15 cellular contexts compared by ENCODE assay signal in genomic region chr9:136239963-136240330, GRCh38. TPM values are rescaled to one million over a fixed set of nuclear protein-coding genes. Genes with fewer than 3 reads are reported as not detected.
DNase-seq lines count a peak whose midpoint lies in the region; ATAC-seq lines count a peak whose summit lies in the region.
"Had no signal": no experiment of that assay in that cellular context is flagged by ENCODE, and none has a peak within 500 bp of the region (broad histone marks: within the 10 kb centered on the region; RNA-seq: fewer than 3 reads in every experiment).

No MANE protein-coding gene starts in this region.

- H3K4me1 Mint-ChIP-seq in dendritic cell treated with granulocyte-macrophage colony-stimulating factor and Interleukin-4, amounts not matched to agents 40 ng/mL and 50 ng/mL, for 4 days (ENCODE audit: low read depth) = peaks cover 67% of the 10 kb centered on the region
- H3K4me1 Mint-ChIP-seq in stimulated activated memory B cell treated with anti-CD40 and anti-IgM and Interleukin-4, amounts not matched to agents 10 μg/mL and 1 μg/mL and 100 μg/mL, for 72 hours = peaks cover 81% of the 10 kb centered on the region
- H3K4me1 Mint-ChIP-seq in activated T-cell treated with anti-CD3 and anti-CD28 coated beads, Interleukin-2, amount 50 U/mL, for 24 hours (ENCODE audit: low read depth) = peaks cover 60% of the 10 kb centered on the region

- peak; percentile 90 for ATAC-seq in stimulated activated memory B cell treated with anti-CD40 and anti-IgM and Interleukin-4, amounts not matched to agents 10 μg/mL and 1 μg/mL and 100 μg/mL, for 72 hours
- ATAC-seq: A549 had no signal

- DNase-seq in NCI-H1436 (lab: John Stamatoyannopoulos, UW) = peak; percentile 36
- no peak for DNase-seq in NCI-H1436 treated with DMSO at 0.1 percent for 48 hours (lab: John Stamatoyannopoulos, UW)
- DNase-seq in NCI-H2107 (lab: John Stamatoyannopoulos, UW) = peak; percentile 92
- no peak for DNase-seq in activated T-cell treated with anti-CD3 and anti-CD28 coated beads, Interleukin-2, amount 50 U/mL, for 24 hours
- DNase-seq in effector CD4-positive, alpha-beta T cell = no peak
- no peak for DNase-seq in HT-29 (ENCODE audit: low spot score)
- DNase-seq: activated CD4-positive, alpha-beta T cell treated with anti-CD3 and anti-CD28 coated beads, Interleukin-2, amount 50 U/mL, for 1 hour; activated effector memory CD4-positive, alpha-beta T cell treated with anti-CD3 and anti-CD28 coated beads, Interleukin-2, amount 50 U/mL, for 16 hours; OCI-M1 had no signal

- peak overlapping the region; percentile 78 for H3K27ac Mint-ChIP-seq in dendritic cell treated with granulocyte-macrophage colony-stimulating factor and Interleukin-4, amounts not matched to agents 40 ng/mL and 50 ng/mL, for 4 days
- peak overlapping the region; percentile 73 for H3K27ac Mint-ChIP-seq in stimulated activated memory B cell treated with anti-CD40 and anti-IgM and Interleukin-4, amounts not matched to agents 10 μg/mL and 1 μg/mL and 100 μg/mL, for 72 hours
- H3K27ac Mint-ChIP-seq in activated T-cell treated with anti-CD3 and anti-CD28 coated beads, Interleukin-2, amount 50 U/mL, for 24 hours = no peak overlapping the region
- H3K27ac Mint-ChIP-seq: T-helper 1 cell treated with Interleukin-12 subunit alpha and Interleukin-12 subunit beta and Interleukin-4 antibody, amounts not matched to agents 30 μg/mL and 1 μg/mL, for 36 hours had no signal

- peaks cover 22% of the 10 kb centered on the region for H3K36me3 Mint-ChIP-seq in dendritic cell treated with granulocyte-macrophage colony-stimulating factor and Interleukin-4, amounts not matched to agents 40 ng/mL and 50 ng/mL, for 4 days (ENCODE audit: low read depth)
- peaks cover 46% of the 10 kb centered on the region for H3K36me3 Mint-ChIP-seq in stimulated activated memory B cell treated with anti-CD40 and anti-IgM and Interleukin-4, amounts not matched to agents 10 μg/mL and 1 μg/mL and 100 μg/mL, for 72 hours
- peaks cover 82% of the 10 kb centered on the region for H3K36me3 Mint-ChIP-seq in activated T-cell treated with anti-CD3 and anti-CD28 coated beads, Interleukin-2, amount 50 U/mL, for 24 hours (ENCODE audit: low read depth)

- H3K27me3 Mint-ChIP-seq in dendritic cell treated with granulocyte-macrophage colony-stimulating factor and Interleukin-4, amounts not matched to agents 40 ng/mL and 50 ng/mL, for 4 days = peaks cover 1% of the 10 kb centered on the region
- no peaks in the 10 kb centered on the region for H3K27me3 Mint-ChIP-seq in stimulated activated memory B cell treated with anti-CD40 and anti-IgM and Interleukin-4, amounts not matched to agents 10 μg/mL and 1 μg/mL and 100 μg/mL, for 72 hours
- no peaks in the 10 kb centered on the region for H3K27me3 Mint-ChIP-seq in activated T-cell treated with anti-CD3 and anti-CD28 coated beads, Interleukin-2, amount 50 U/mL, for 24 hours

- H3K9me3 Mint-ChIP-seq in dendritic cell treated with granulocyte-macrophage colony-stimulating factor and Interleukin-4, amounts not matched to agents 40 ng/mL and 50 ng/mL, for 4 days = no peaks in the 10 kb centered on the region
- no peaks in the 10 kb centered on the region for H3K9me3 Mint-ChIP-seq in stimulated activated memory B cell treated with anti-CD40 and anti-IgM and Interleukin-4, amounts not matched to agents 10 μg/mL and 1 μg/mL and 100 μg/mL, for 72 hours
- H3K9me3 Mint-ChIP-seq in activated T-cell treated with anti-CD3 and anti-CD28 coated beads, Interleukin-2, amount 50 U/mL, for 24 hours = no peaks in the 10 kb centered on the region
- H3K9me3 Mint-ChIP-seq: T-helper 1 cell treated with Interleukin-12 subunit alpha and Interleukin-12 subunit beta and Interleukin-4 antibody, amounts not matched to agents 30 μg/mL and 1 μg/mL, for 36 hours had no signal

- H3K4me3 Mint-ChIP-seq in dendritic cell treated with granulocyte-macrophage colony-stimulating factor and Interleukin-4, amounts not matched to agents 40 ng/mL and 50 ng/mL, for 4 days = no peak overlapping the region
- peak overlapping the region; percentile 65 for H3K4me3 Mint-ChIP-seq in stimulated activated memory B cell treated with anti-CD40 and anti-IgM and Interleukin-4, amounts not matched to agents 10 μg/mL and 1 μg/mL and 100 μg/mL, for 72 hours
- no peak overlapping the region for H3K4me3 Mint-ChIP-seq in activated T-cell treated with anti-CD3 and anti-CD28 coated beads, Interleukin-2, amount 50 U/mL, for 24 hours
- H3K4me3 Mint-ChIP-seq: T-helper 1 cell treated with Interleukin-12 subunit alpha and Interleukin-12 subunit beta and Interleukin-4 antibody, amounts not matched to agents 30 μg/mL and 1 μg/mL, for 36 hours had no signal

- intact Hi-C loops in dendritic cell treated with granulocyte-macrophage colony-stimulating factor and Interleukin-4, amounts not matched to agents 40 ng/mL and 50 ng/mL, for 4 days (cut with micrococcal nuclease) = no loop called here

RNA-seq across cellular contexts. Expression of gene QSOX2, which starts 5.7 kb away (rescaled TPM):
- 31.7 and 34.5 TPM in 2 replicates for total RNA-seq in HT-29 (2014; rRNA removed; shearing (Covaris generic))

RNA-seq across cellular contexts. Expression of gene LHX3, which starts 35.0 kb away (rescaled TPM):
- not detected in 2 replicates for total RNA-seq in HT-29 (2014; rRNA removed; shearing (Covaris generic))
- total RNA-seq: lung microvascular endothelial cell, osteoblast had no signal

Comparison
In these comparisons a context has a peak if more than half of its experiments do, and no peak if none do; other contexts are left out.
1. DNase-seq: peak in NCI-H1436 (single experiment) and NCI-H2107 (single experiment); none in NCI-H1436 treated with DMSO at 0.1 percent for 48 hours (single experiment), activated T-cell treated with anti-CD3 and anti-CD28 coated beads, Interleukin-2, amount 50 U/mL, for 24 hours (single experiment), effector CD4-positive, alpha-beta T cell (single experiment) and HT-29 (single experiment).